ENCODE assay signal across 13 cellular contexts in the genomic region with DNA sequence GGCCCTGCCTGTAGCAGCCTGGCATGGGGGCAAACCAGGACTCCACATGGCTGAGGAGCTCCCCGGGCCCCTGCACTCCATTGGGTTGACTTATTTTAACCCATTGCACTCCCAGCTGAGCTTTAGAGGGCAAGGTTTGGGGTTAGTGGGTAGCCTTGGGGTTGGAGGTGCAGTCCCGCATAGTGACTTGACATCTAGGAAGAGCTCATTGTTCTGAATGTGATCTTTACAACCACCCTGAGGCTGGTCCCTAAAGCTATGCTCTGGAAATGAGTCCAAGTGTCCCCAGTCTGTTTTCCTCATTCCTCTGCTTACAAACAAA. TPM values are rescaled to one million over a fixed set of nuclear protein-coding genes. Genes with fewer than 3 reads are reported as not detected.
DNase-seq lines count a peak whose midpoint lies in the region; ATAC-seq and TF ChIP-seq lines count a peak whose summit lies in the region.
"Had no signal": no experiment of that assay in that cellular context is flagged by ENCODE, and none has a peak within 500 bp of the region (broad histone marks: within the 10 kb centered on the region; RNA-seq: fewer than 3 reads in every experiment).

No MANE protein-coding gene starts in this region.

- no peaks in the 10 kb centered on the region for H3K9me3 Mint-ChIP-seq in activated naive CD8-positive, alpha-beta T cell (ENCODE audit: low read depth)
- peaks cover 0 to 4% of the 10 kb centered on the region in 2 donors for H3K9me3 Mint-ChIP-seq in natural killer cell

- no peaks in the 10 kb centered on the region for H3K27me3 Mint-ChIP-seq in activated naive CD8-positive, alpha-beta T cell
- no peaks in the 10 kb centered on the region for H3K27me3 Mint-ChIP-seq in natural killer cell (ENCODE audit: low read depth in 2 of 2)
- H3K27me3 Mint-ChIP-seq: IgD-negative memory B cell had no signal

- H4K20me1 ChIP-seq in BLaER1, result no peaks in the 10 kb centered on the region

- H3K4me3 ChIP-seq in BLaER1, result no peak overlapping the region
- H3K4me3 ChIP-seq: pancreas had no signal

- H3K36me3 ChIP-seq in BLaER1, result no peaks in the 10 kb centered on the region
- H3K36me3 ChIP-seq: pancreas had no signal

- H3K4me2 ChIP-seq in BLaER1, result peak overlapping the region; percentile 86

- intact Hi-C loops in natural killer cell (cut with micrococcal nuclease), result loop anchor here (5.0 kb wide), 1 partner anchor 36 kb away; no protein-coding TSS in a partner anchor
- intact Hi-C loops in posterior vena cava (cut with DNase I), result no loop called here

- H3K36me3 Mint-ChIP-seq in activated naive CD8-positive, alpha-beta T cell, result peaks cover 4% of the 10 kb centered on the region
- peaks cover 7% of the 10 kb centered on the region for H3K36me3 Mint-ChIP-seq in natural killer cell

- H3K9me3 ChIP-seq in BLaER1, result peaks cover 16% of the 10 kb centered on the region
- H3K9me3 ChIP-seq: pancreas had no signal

- peak overlapping the region; percentile 76 for H3K9ac ChIP-seq in BLaER1

- H3K4me1 ChIP-seq in BLaER1, result peaks cover 56% of the 10 kb centered on the region
- H3K4me1 ChIP-seq: pancreas had no signal

- no peaks in the 10 kb centered on the region for H3K27me3 ChIP-seq in BLaER1
- H3K27me3 ChIP-seq: pancreas had no signal

- ATAC-seq in GM19395 (IDR thresholded peaks at IDR 0.05; ENCODE audit: unreplicated experiment), result peak; percentile 35
- ATAC-seq in natural killer cell, result peak in 2 of 3 donors; percentile 2 to 7
- ATAC-seq in HG02678 (IDR thresholded peaks at IDR 0.05; ENCODE audit: unreplicated experiment), result no peak
- ATAC-seq: Right ventricle myocardium inferior had no signal

- peak overlapping the region; percentile 98 for H3K27ac Mint-ChIP-seq in activated naive CD8-positive, alpha-beta T cell
- H3K27ac Mint-ChIP-seq in natural killer cell, result peak overlapping the region; percentile 56 to 74

- H3K4me1 Mint-ChIP-seq in activated naive CD8-positive, alpha-beta T cell (ENCODE audit: low read depth), result peaks cover 52% of the 10 kb centered on the region
- peaks cover 24% of the 10 kb centered on the region in 2 donors for H3K4me1 Mint-ChIP-seq in natural killer cell

- TF ChIP-seq CTCF in natural killer cell (IDR thresholded peaks at IDR 0.05), result no peak

- DNase-seq in natural killer cell, result no peak
- DNase-seq in HK-2 (ENCODE audit: unreplicated experiment), result no peak
- no peak for DNase-seq in posterior vena cava (ENCODE audit: low spot score)
- no peak for DNase-seq in NOMO-1 treated with dmso at 0.1 percent for 144 hours (lab: John Stamatoyannopoulos, UW; ENCODE audit: unreplicated experiment)
- DNase-seq: activated CD4-positive, alpha-beta T cell treated with anti-CD3 and anti-CD28 coated beads for 1 hour; Caco-2; pancreas had no signal

- H3K27ac ChIP-seq in BLaER1, result peak overlapping the region; percentile 94

- H3K4me3 Mint-ChIP-seq in activated naive CD8-positive, alpha-beta T cell, result peak overlapping the region; percentile 61
- H3K4me3 Mint-ChIP-seq in natural killer cell, result peak overlapping the region; percentile 57

RNA-seq across cellular contexts. Expression of a gene that starts 36.4 kb away (rescaled TPM):
- 1,000 to 10,000 TPM; 2,039 to 3,339 (median 2,499) TPM for total RNA-seq in natural killer cell
- total RNA-seq in posterior vena cava, result 100 to 1,000 TPM in 1 of 2 donors, 10 to 100 TPM in 1; 87.1 to 127 TPM

Comparison
In these comparisons a context has a peak if more than half of its experiments do, and no peak if none do; other contexts are left out.
1. RNA of a gene that starts 36.4 kb away (total RNA-seq): 2,039 to 3,339 TPM in natural killer cell; 87.1 to 127 TPM in posterior vena cava; every median in the first group is over 10 times any median in the second.